In the genomic region with DNA sequence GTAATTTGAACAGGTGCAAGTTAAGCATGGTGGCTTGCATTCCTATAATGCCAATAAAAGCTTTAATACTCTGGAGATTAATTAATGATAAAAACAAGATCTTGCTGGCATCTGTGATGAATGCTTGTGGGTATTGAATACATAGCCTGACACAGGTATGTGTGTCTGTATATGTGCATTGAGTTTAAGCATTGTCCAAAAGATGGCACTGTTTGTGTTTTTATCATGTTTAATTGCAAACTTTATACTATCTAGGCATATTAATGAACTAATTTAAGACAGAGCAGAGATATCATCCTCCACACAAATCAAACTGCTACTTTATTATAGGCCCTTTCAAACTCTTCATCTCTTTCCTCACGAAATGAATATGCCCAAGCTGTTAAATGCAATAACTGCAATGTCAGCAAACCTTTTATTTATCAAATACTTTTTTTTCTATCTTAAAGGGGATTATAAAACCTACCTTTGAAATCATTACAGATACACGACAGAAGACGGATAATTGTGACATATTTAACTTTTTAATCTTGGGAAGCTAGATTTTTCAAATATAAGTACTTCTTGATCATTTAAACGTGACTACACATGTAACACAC, we compare ENCODE assay signal across 17 cellular contexts.
DNase-seq lines count a peak whose midpoint lies in the region; ATAC-seq, FAIRE-seq and TF ChIP-seq lines count a peak whose summit lies in the region.
"Had no signal": no experiment of that assay in that cellular context is flagged by ENCODE, and none has a peak within 500 bp of the region (broad histone marks: within the 10 kb centered on the region; RNA-seq: fewer than 3 reads in every experiment).

No MANE protein-coding gene starts in this region.

- H3K27ac ChIP-seq in VCaP (no peak overlapping the region), left ventricle myocardium inferior (replicated peaks) (no peak overlapping the region)
- H3K27ac ChIP-seq: ascending aorta, KMS-11, neutrophil had no signal

- H3K4me1 ChIP-seq in left ventricle myocardium inferior, result no peaks in the 10 kb centered on the region
- H3K4me1 ChIP-seq: ascending aorta had no signal

- peak; percentile 46 for TF ChIP-seq CTCF in AG10803 (conservative IDR thresholded peaks at IDR 0.05; ENCODE audit: low read length)
- peak; percentile 66 for TF ChIP-seq CTCF in HFFc6 (IDR thresholded peaks at IDR 0.05)
- TF ChIP-seq CTCF in VCaP (conservative IDR thresholded peaks at IDR 0.05), result peak; percentile 64
- TF ChIP-seq CTCF in left ventricle myocardium inferior (IDR thresholded peaks at IDR 0.05; ENCODE audit: borderline replicate concordance), result peak; percentile 49
- no peak for TF ChIP-seq CTCF in nephron progenitor cell (IDR thresholded peaks at IDR 0.05)

- no peak for FAIRE-seq in H54 (lab: Jason Lieb, UNC)
- FAIRE-seq: GM18507 had no signal

- H3K4me3 Mint-ChIP-seq in HFFc6 (no peak overlapping the region), T-cell (no peak overlapping the region), nephron progenitor cell (no peak overlapping the region)
- H3K4me3 Mint-ChIP-seq: stimulated activated naive CD8-positive, alpha-beta T cell treated with anti-CD3 and anti-CD28 coated beads, Interleukin-15, Interleukin-2, amounts not matched to agents 100 ng/mL and 50 ng/mL, for 24 hours had no signal

- intact Hi-C loops in left ventricle myocardium inferior (cut with micrococcal nuclease), result no loop called here

- peaks cover 18% of the 10 kb centered on the region for H3K27me3 ChIP-seq in left ventricle myocardium inferior (ENCODE audit: low read depth)
- H3K27me3 ChIP-seq: ascending aorta, neutrophil had no signal

- TF ChIP-seq POLR2A in H54 (IDR thresholded peaks at IDR 0.05; ENCODE audit: low read depth, low read length), result no peak

- POLR2A ChIA-PET in T-cell (lab: Charles Lee), result interaction anchor here in 1 of 2 donors (0.5 kb wide), 1 partner anchor 707 kb away, joined by 7 read pairs; no protein-coding TSS in a partner anchor

- ATAC-seq in T-cell (replicated peaks in 1 of 4), result no peak
- ATAC-seq in HG02759 (IDR thresholded peaks at IDR 0.05; ENCODE audit: unreplicated experiment), result no peak
- ATAC-seq: left lobe of liver had no signal

- H3K36me3 Mint-ChIP-seq in HFFc6 (ENCODE audit: low read depth) (no peaks in the 10 kb centered on the region), T-cell (no peaks in the 10 kb centered on the region), nephron progenitor cell (ENCODE audit: low read depth) (no peaks in the 10 kb centered on the region)

- H3K4me1 Mint-ChIP-seq in HFFc6 (ENCODE audit: low read depth) (no peaks in the 10 kb centered on the region), T-cell (no peaks in the 10 kb centered on the region), nephron progenitor cell (peaks cover 29% of the 10 kb centered on the region)

- DNase-seq in AG10803 (ENCODE audit: low read depth) (peak; percentile 12), HFFc6 (no peak), left ventricle myocardium inferior (no peak), H54 (ENCODE audit: insufficient read length, low spot score) (no peak), T-cell (no peak), nephron progenitor cell (no peak)
- DNase-seq: foreskin melanocyte; stimulated activated CD4-positive, alpha-beta T cell treated with anti-CD3 and anti-CD28 coated beads, Interleukin-1b, Interleukin-23, amount 100 ng/mL, for 48 hours; T1000 had no signal

- no peak overlapping the region for H3K4me3 ChIP-seq in AG10803 (ENCODE audit: low read length)
- H3K4me3 ChIP-seq in left ventricle myocardium inferior, result no peak overlapping the region
- H3K4me3 ChIP-seq: ascending aorta had no signal

- peaks cover 26% of the 10 kb centered on the region for H3K27me3 Mint-ChIP-seq in HFFc6 (ENCODE audit: insufficient read depth)
- peaks cover 70 to 73% of the 10 kb centered on the region in 2 donors for H3K27me3 Mint-ChIP-seq in T-cell
- H3K27me3 Mint-ChIP-seq in nephron progenitor cell (ENCODE audit: low read depth, poor library complexity), result peaks cover 12% of the 10 kb centered on the region

- H3K9me3 ChIP-seq in left ventricle myocardium inferior (replicated peaks), result no peaks in the 10 kb centered on the region
- H3K9me3 ChIP-seq: ascending aorta, neutrophil had no signal

- no peaks in the 10 kb centered on the region for H3K9me3 Mint-ChIP-seq in HFFc6
- H3K9me3 Mint-ChIP-seq in T-cell, result no peaks in the 10 kb centered on the region
- H3K9me3 Mint-ChIP-seq in nephron progenitor cell, result peaks cover 3% of the 10 kb centered on the region
- H3K9me3 Mint-ChIP-seq: stimulated activated naive CD8-positive, alpha-beta T cell treated with anti-CD3 and anti-CD28 coated beads, Interleukin-15, Interleukin-2, amounts not matched to agents 100 ng/mL and 50 ng/mL, for 24 hours had no signal

- H3K36me3 ChIP-seq in left ventricle myocardium inferior, result no peaks in the 10 kb centered on the region
- H3K36me3 ChIP-seq: ascending aorta, neutrophil had no signal

- H3K27ac Mint-ChIP-seq in HFFc6 (no peak overlapping the region), T-cell (no peak overlapping the region), nephron progenitor cell (no peak overlapping the region)
- H3K27ac Mint-ChIP-seq: stimulated activated naive CD8-positive, alpha-beta T cell treated with anti-CD3 and anti-CD28 coated beads, Interleukin-15, Interleukin-2, amounts not matched to agents 100 ng/mL and 50 ng/mL, for 24 hours had no signal

- CTCF ChIA-PET in T-cell (lab: Charles Lee), result no interaction called here
